Comparison of ENCODE assay signal across 2 cellular contexts in the genomic region with DNA sequence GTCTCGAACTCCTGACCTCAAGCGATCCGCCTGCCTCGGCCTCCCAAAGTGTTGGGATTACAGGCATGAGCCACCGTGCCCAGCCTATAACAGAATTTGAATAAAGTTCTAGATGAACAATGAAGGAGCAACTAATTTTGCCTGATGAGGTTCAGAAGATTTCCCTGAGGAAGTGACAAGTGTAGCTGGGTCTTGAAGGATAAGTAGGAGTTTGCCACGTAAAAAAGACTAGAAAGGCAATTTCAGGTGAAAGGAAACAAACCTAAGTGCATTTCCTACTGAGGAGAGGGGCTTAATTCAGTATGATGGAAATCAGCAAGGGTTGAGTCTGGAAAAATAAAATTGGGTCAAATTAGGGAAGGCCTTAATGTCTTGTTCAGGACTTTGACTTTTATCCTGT.
TF ChIP-seq lines count a peak whose summit lies in the region.

No MANE protein-coding gene starts in this region.

TF ChIP-seq in GM23338, 12 proteins besides CTCF, POLR2A, EP300 and RAD21 (continued from another document):
- TF ChIP-seq, protein P1, sequence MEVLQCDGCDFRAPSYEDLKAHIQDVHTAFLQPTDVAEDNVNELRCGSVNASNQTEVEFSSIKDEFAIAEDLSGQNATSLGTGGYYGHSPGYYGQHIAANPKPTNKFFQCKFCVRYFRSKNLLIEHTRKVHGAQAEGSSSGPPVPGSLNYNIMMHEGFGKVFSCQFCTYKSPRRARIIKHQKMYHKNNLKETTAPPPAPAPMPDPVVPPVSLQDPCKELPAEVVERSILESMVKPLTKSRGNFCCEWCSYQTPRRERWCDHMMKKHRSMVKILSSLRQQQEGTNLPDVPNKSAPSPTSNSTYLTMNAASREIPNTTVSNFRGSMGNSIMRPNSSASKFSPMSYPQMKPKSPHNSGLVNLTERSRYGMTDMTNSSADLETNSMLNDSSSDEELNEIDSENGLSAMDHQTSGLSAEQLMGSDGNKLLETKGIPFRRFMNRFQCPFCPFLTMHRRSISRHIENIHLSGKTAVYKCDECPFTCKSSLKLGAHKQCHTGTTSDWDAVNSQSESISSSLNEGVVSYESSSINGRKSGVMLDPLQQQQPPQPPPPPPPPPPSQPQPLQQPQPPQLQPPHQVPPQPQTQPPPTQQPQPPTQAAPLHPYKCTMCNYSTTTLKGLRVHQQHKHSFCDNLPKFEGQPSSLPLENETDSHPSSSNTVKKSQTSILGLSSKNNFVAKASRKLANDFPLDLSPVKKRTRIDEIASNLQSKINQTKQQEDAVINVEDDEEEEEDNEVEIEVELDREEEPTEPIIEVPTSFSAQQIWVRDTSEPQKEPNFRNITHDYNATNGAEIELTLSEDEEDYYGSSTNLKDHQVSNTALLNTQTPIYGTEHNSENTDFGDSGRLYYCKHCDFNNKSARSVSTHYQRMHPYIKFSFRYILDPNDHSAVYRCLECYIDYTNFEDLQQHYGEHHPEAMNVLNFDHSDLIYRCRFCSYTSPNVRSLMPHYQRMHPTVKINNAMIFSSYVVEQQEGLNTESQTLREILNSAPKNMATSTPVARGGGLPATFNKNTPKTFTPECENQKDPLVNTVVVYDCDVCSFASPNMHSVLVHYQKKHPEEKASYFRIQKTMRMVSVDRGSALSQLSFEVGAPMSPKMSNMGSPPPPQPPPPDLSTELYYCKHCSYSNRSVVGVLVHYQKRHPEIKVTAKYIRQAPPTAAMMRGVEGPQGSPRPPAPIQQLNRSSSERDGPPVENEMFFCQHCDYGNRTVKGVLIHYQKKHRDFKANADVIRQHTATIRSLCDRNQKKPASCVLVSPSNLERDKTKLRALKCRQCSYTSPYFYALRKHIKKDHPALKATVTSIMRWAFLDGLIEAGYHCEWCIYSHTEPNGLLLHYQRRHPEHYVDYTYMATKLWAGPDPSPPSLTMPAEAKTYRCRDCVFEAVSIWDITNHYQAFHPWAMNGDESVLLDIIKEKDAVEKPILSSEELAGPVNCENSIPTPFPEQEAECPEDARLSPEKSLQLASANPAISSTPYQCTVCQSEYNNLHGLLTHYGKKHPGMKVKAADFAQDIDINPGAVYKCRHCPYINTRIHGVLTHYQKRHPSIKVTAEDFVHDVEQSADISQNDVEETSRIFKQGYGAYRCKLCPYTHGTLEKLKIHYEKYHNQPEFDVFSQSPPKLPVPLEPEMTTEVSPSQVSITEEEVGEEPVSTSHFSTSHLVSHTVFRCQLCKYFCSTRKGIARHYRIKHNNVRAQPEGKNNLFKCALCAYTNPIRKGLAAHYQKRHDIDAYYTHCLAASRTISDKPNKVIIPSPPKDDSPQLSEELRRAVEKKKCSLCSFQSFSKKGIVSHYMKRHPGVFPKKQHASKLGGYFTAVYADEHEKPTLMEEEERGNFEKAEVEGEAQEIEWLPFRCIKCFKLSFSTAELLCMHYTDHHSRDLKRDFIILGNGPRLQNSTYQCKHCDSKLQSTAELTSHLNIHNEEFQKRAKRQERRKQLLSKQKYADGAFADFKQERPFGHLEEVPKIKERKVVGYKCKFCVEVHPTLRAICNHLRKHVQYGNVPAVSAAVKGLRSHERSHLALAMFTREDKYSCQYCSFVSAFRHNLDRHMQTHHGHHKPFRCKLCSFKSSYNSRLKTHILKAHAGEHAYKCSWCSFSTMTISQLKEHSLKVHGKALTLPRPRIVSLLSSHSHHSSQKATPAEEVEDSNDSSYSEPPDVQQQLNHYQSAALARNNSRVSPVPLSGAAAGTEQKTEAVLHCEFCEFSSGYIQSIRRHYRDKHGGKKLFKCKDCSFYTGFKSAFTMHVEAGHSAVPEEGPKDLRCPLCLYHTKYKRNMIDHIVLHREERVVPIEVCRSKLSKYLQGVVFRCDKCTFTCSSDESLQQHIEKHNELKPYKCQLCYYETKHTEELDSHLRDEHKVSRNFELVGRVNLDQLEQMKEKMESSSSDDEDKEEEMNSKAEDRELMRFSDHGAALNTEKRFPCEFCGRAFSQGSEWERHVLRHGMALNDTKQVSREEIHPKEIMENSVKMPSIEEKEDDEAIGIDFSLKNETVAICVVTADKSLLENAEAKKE (CRISPR knock-in tag; IDR thresholded peaks at IDR 0.05): no peak
- no peak for TF ChIP-seq ZNF114 (CRISPR knock-in tag; IDR thresholded peaks at IDR 0.05)
- TF ChIP-seq, protein P2, sequence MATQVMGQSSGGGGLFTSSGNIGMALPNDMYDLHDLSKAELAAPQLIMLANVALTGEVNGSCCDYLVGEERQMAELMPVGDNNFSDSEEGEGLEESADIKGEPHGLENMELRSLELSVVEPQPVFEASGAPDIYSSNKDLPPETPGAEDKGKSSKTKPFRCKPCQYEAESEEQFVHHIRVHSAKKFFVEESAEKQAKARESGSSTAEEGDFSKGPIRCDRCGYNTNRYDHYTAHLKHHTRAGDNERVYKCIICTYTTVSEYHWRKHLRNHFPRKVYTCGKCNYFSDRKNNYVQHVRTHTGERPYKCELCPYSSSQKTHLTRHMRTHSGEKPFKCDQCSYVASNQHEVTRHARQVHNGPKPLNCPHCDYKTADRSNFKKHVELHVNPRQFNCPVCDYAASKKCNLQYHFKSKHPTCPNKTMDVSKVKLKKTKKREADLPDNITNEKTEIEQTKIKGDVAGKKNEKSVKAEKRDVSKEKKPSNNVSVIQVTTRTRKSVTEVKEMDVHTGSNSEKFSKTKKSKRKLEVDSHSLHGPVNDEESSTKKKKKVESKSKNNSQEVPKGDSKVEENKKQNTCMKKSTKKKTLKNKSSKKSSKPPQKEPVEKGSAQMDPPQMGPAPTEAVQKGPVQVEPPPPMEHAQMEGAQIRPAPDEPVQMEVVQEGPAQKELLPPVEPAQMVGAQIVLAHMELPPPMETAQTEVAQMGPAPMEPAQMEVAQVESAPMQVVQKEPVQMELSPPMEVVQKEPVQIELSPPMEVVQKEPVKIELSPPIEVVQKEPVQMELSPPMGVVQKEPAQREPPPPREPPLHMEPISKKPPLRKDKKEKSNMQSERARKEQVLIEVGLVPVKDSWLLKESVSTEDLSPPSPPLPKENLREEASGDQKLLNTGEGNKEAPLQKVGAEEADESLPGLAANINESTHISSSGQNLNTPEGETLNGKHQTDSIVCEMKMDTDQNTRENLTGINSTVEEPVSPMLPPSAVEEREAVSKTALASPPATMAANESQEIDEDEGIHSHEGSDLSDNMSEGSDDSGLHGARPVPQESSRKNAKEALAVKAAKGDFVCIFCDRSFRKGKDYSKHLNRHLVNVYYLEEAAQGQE (IDR thresholded peaks at IDR 0.05; ENCODE audit: unreplicated experiment): no peak
- TF ChIP-seq CREB1 (CRISPR knock-in tag; IDR thresholded peaks at IDR 0.05; ENCODE audit: low read depth): no peak
- TF ChIP-seq JUNB (IDR thresholded peaks at IDR 0.05; ENCODE audit: unreplicated experiment): no peak

TF ChIP-seq in WTC11, 78 proteins besides CTCF, POLR2A, EP300 and RAD21 (continued from another document):
- TF ChIP-seq SP1 (CRISPR knock-in tag; conservative IDR thresholded peaks at IDR 0.05) (no peak), JUN (CRISPR knock-in tag; IDR thresholded peaks at IDR 0.05) (no peak), EMX1 (CRISPR knock-in tag; IDR thresholded peaks at IDR 0.05) (no peak), NR1H2 (CRISPR knock-in tag; IDR thresholded peaks at IDR 0.05) (no peak), ESRRA (CRISPR knock-in tag; IDR thresholded peaks at IDR 0.05; ENCODE audit: borderline replicate concordance) (no peak), TEAD4 (CRISPR knock-in tag; IDR thresholded peaks at IDR 0.05) (no peak), OVOL2 (CRISPR knock-in tag; IDR thresholded peaks at IDR 0.05; ENCODE audit: borderline replicate concordance) (no peak), SOX15 (CRISPR knock-in tag; IDR thresholded peaks at IDR 0.05) (no peak), NR2C2 (CRISPR knock-in tag; IDR thresholded peaks at IDR 0.05) (no peak), ZBTB21 (CRISPR knock-in tag; IDR thresholded peaks at IDR 0.05; ENCODE audit: borderline replicate concordance) (no peak), ZNF396 (CRISPR knock-in tag; IDR thresholded peaks at IDR 0.05; ENCODE audit: borderline replicate concordance) (no peak), FOXP1 (CRISPR knock-in tag; IDR thresholded peaks at IDR 0.05; ENCODE audit: borderline replicate concordance) (no peak)
- TF ChIP-seq, protein P3, sequence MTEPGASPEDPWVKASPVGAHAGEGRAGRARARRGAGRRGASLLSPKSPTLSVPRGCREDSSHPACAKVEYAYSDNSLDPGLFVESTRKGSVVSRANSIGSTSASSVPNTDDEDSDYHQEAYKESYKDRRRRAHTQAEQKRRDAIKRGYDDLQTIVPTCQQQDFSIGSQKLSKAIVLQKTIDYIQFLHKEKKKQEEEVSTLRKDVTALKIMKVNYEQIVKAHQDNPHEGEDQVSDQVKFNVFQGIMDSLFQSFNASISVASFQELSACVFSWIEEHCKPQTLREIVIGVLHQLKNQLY (CRISPR knock-in tag; IDR thresholded peaks at IDR 0.05): no peak
- TF ChIP-seq, protein P4, sequence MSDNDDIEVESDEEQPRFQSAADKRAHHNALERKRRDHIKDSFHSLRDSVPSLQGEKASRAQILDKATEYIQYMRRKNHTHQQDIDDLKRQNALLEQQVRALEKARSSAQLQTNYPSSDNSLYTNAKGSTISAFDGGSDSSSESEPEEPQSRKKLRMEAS (CRISPR knock-in tag; IDR thresholded peaks at IDR 0.05): no peak
TF ChIP-seq in WTC11: peak in this region for 0.
